15 cellular contexts compared by ENCODE assay signal in genomic region chr7:5017626-5018025, GRCh38. TPM values are rescaled to one million over a fixed set of nuclear protein-coding genes. Genes with fewer than 3 reads are reported as not detected.
"Had no signal": no experiment of that assay in that cellular context is flagged by ENCODE, and none has a peak within 500 bp of the region (broad histone marks: within the 10 kb centered on the region; RNA-seq: fewer than 3 reads in every experiment).

No MANE protein-coding gene starts in this region.

RNA-seq across cellular contexts. Expression of gene MMD2, which starts 58.6 kb away (rescaled TPM):
- total RNA-seq: activated B cell treated with CpG ODN at 0.5 μM for 24 hours; activated CD4-positive, alpha-beta memory T cell treated with anti-CD3 and anti-CD28 coated beads for 36 hours; activated CD4-positive, alpha-beta memory T cell treated with anti-CD3 and anti-CD28 coated beads, Interleukin-2, amount 10 ng/mL, durations not matched to agents 7 days and 5 days; activated CD4-positive, alpha-beta T cell treated with anti-CD3 and anti-CD28 coated beads for 36 hours; activated CD4-positive, alpha-beta T cell treated with anti-CD3 and anti-CD28 coated beads, Interleukin-2, amount 10 ng/mL, durations not matched to agents 24 days and 14 days; activated CD4-positive, alpha-beta T cell treated with anti-CD3 and anti-CD28 coated beads, Interleukin-2, amount 10 ng/mL, durations not matched to agents 7 days and 5 days; activated CD8-positive, alpha-beta memory T cell treated with anti-CD3 and anti-CD28 coated beads for 36 hours; activated CD8-positive, alpha-beta memory T cell treated with anti-CD3 and anti-CD28 coated beads, Interleukin-2, amount 10 ng/mL, durations not matched to agents 7 days and 5 days; activated CD8-positive, alpha-beta T cell treated with anti-CD3 and anti-CD28 coated beads for 36 hours; activated CD8-positive, alpha-beta T cell treated with anti-CD3 and anti-CD28 coated beads, Interleukin-2, amount 10 ng/mL, durations not matched to agents 7 days and 5 days; T-cell; T-helper 1 cell treated with Interleukin-12 subunit alpha and Interleukin-12 subunit beta and Interleukin-4 antibody, amounts not matched to agents 30 ng/mL and 1 ng/mL, for 36 hours; T-helper 17 cell; T-helper 2 cell treated with Interferon-gamma antibody and Interleukin-4, amounts not matched to agents 100 ng/mL and 5 ng/mL, for 36 hours; WTC11 had no signal
